ENCODE assay signal across 8 cellular contexts in the genomic region with DNA sequence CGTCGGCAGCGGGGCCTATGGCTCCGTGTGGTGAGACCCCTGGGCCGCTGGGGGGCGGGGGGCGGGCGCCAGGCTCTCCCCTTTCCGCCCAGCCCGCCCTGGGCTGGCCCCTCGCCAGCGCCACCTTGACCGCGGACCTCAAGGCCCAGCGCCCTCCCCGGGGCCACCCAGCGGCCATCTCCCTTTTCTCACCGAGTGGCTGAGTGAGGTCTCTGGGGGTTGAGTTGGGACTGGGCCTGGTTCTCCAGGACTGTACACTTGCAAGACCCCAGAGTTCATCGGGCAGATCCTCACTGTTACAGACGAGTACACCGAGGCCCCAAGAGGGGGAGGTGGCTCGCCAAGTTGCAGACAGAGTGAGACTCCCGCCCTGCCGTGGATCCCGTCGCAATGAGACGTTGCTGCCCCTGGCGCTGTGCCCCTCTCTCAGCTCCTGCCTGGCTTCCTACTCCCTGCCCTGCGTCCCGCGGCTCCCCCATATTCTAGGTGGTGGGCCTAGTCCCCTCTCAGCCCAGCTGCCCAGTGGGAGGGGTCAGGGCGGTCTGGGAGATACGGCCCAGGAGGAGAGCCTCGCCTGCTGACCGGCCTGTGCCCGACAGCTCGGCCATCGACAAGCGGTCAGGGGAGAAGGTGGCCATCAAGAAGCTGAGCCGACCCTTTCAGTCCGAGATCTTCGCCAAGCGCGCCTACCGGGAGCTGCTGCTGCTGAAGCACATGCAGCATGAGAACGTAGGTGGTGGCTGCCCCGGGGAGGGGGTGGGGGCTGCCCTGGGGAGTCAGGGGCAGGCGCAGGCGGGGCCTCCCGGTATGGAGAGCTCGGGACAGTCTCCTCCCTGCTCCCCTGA. TPM values are rescaled to one million over a fixed set of nuclear protein-coding genes. Genes with fewer than 3 reads are reported as not detected.
DNase-seq lines count a peak whose midpoint lies in the region; ATAC-seq and TF ChIP-seq lines count a peak whose summit lies in the region.

No MANE protein-coding gene starts in this region.

- no peaks in the 10 kb centered on the region for H3K36me3 Mint-ChIP-seq in brain

- H3K9me3 Mint-ChIP-seq in brain, result peaks cover 0 to 3% (median 0%) of the 10 kb centered on the region in 5 experiments

- DNase-seq in DMS53 treated with DMSO at 0.1 percent for 48 hours (lab: John Stamatoyannopoulos, UW; ENCODE audit: unreplicated experiment), result peak; percentile 13
- DNase-seq in T follicular helper cell (ENCODE audit: low read depth), result peak; percentile 21
- DNase-seq in left lobe of liver (ENCODE audit: low spot score), result peak; percentile 50
- DNase-seq in stimulated activated CD8-positive, alpha-beta memory T cell treated with anti-CD3 and anti-CD28 coated beads, Interleukin-15, amount 100 ng/mL, for 4 hours (ENCODE audit: low read depth in 2 of 2), result peak; percentile 45 to 56
- DNase-seq in kidney glomerular epithelial cell (lab: John Stamatoyannopoulos, UW), result no peak

- peaks cover 37% of the 10 kb centered on the region for H3K4me1 Mint-ChIP-seq in brain

- ATAC-seq in HG02885 (IDR thresholded peaks at IDR 0.05; ENCODE audit: poor library complexity, unreplicated experiment) (peak; percentile 29), left lobe of liver (peak; percentile 40), HG02970 (IDR thresholded peaks at IDR 0.05; ENCODE audit: low FRiP score, unreplicated experiment) (no peak)

- peak overlapping the region in 3 of 5 experiments; percentile 42 to 61 (median 55) for H3K4me3 Mint-ChIP-seq in brain

- peaks cover 13% of the 10 kb centered on the region for H3K27me3 Mint-ChIP-seq in brain

- TF ChIP-seq CTCF in brain (conservative IDR thresholded peaks at IDR 0.05), result no peak

- H3K27ac Mint-ChIP-seq in brain, result peak overlapping the region in 3 of 5 experiments; percentile 74 to 94 (median 85)

RNA-seq across cellular contexts. Expression of gene MAPK13, which starts 0.6 kb away (rescaled TPM):
- polyA plus RNA-seq in brain (ENCODE audit: insufficient read depth, low read depth, low replicate concordance), result 40.2 TPM
- 1.9 TPM for total RNA-seq in left lobe of liver
